ENCODE assay signal across 10 cellular contexts in genomic region chr9:127953768-127954505, GRCh38. TPM values are rescaled to one million over a fixed set of nuclear protein-coding genes. Genes with fewer than 3 reads are reported as not detected.
DNase-seq lines count a peak whose midpoint lies in the region; ATAC-seq and TF ChIP-seq lines count a peak whose summit lies in the region.
"Had no signal": no experiment of that assay in that cellular context is flagged by ENCODE, and none has a peak within 500 bp of the region (broad histone marks: within the 10 kb centered on the region; RNA-seq: fewer than 3 reads in every experiment).

No MANE protein-coding gene starts in this region.

- H3K36me3 ChIP-seq in HCT116 (ENCODE audit: control insufficient read depth in 1 of 2, insufficient read depth in 2 of 2, low read length in 2 of 2) (no peaks in the 10 kb centered on the region), mucosa of stomach (ENCODE audit: control insufficient read depth, insufficient read depth, low read length) (no peaks in the 10 kb centered on the region)
- H3K36me3 ChIP-seq: neutrophil had no signal

- H3K36me3 Mint-ChIP-seq in activated T-cell treated with anti-CD3 and anti-CD28 coated beads, Interleukin-2, amount 50 U/mL, for 72 hours (ENCODE audit: insufficient read depth in 2 of 2), result peaks cover 0 to 12% of the 10 kb centered on the region in 2 donors

- peaks cover 92% of the 10 kb centered on the region for H3K4me1 Mint-ChIP-seq in activated T-cell treated with anti-CD3 and anti-CD28 coated beads, Interleukin-2, amount 50 U/mL, for 72 hours (ENCODE audit: low read depth)

- no peak overlapping the region; the same call in 1 of the 2 replicates for H3K27ac ChIP-seq in HCT116 (ENCODE audit: low read depth, low read length)
- H3K27ac ChIP-seq: neutrophil had no signal

- no peak for ATAC-seq in HCT116
- peak; percentile 3 to 5 for ATAC-seq in activated T-cell treated with anti-CD3 and anti-CD28 coated beads, Interleukin-2, amount 50 U/mL, for 72 hours (replicated peaks in 1 of 2)
- ATAC-seq in GM18519 (IDR thresholded peaks at IDR 0.05; ENCODE audit: low FRiP score, unreplicated experiment), result no peak
- no peak for ATAC-seq in HG03025 (IDR thresholded peaks at IDR 0.05; ENCODE audit: low FRiP score, unreplicated experiment)
- ATAC-seq in GM21576 (IDR thresholded peaks at IDR 0.05; ENCODE audit: unreplicated experiment), result no peak
- ATAC-seq: PC-3 had no signal

- peaks cover 68% of the 10 kb centered on the region for H3K79me2 ChIP-seq in HCT116 (ENCODE audit: insufficient read depth, low read length)

- no peak for TF ChIP-seq POLR2A in HCT116 (IDR thresholded peaks at IDR 0.05; ENCODE audit: borderline replicate concordance, extremely low read depth, insufficient read depth, insufficient read length)

- no peaks in the 10 kb centered on the region for H3K27me3 Mint-ChIP-seq in activated T-cell treated with anti-CD3 and anti-CD28 coated beads, Interleukin-2, amount 50 U/mL, for 72 hours (ENCODE audit: low read depth)

- H3K4me3 ChIP-seq in HCT116 (replicated peaks in 1 of 2; ENCODE audit: low read depth in 1 of 2, low read length in 2 of 2) (no peak overlapping the region), mucosa of stomach (ENCODE audit: low read length) (no peak overlapping the region)

- no peaks in the 10 kb centered on the region for H3K27me3 ChIP-seq in HCT116 (ENCODE audit: insufficient read depth, low read length)
- no peaks in the 10 kb centered on the region for H3K27me3 ChIP-seq in mucosa of stomach (ENCODE audit: control insufficient read depth, insufficient read depth, low read length)
- H3K27me3 ChIP-seq: neutrophil had no signal

- no peaks in the 10 kb centered on the region for H3K9me3 Mint-ChIP-seq in activated T-cell treated with anti-CD3 and anti-CD28 coated beads, Interleukin-2, amount 50 U/mL, for 72 hours

- no peak for DNase-seq in HCT116 (ENCODE audit: low read depth, low spot score)
- no peak for DNase-seq in activated T-cell treated with anti-CD3 and anti-CD28 coated beads, Interleukin-2, amount 50 U/mL, for 72 hours
- DNase-seq: central memory CD4-positive, alpha-beta T cell; Karpas-422; PC-3 had no signal

- H2AFZ ChIP-seq in HCT116 (ENCODE audit: low read depth, low read length, poor library complexity, severe bottlenecking), result no peak overlapping the region

- POLR2A ChIA-PET in HCT116 (lab: Charles Lee), result interaction anchor here (1.4 to 2.2 kb wide), 2 partner anchors 12 to 22 kb away, joined by 3 to 7 read pairs; no protein-coding TSS in a partner anchor

- no peaks in the 10 kb centered on the region; a peak in 1 of 4 replicates for H3K9me3 ChIP-seq in HCT116 (ENCODE audit: control insufficient read depth in 1 of 2, insufficient read depth in 1 of 2, low read depth in 1 of 2, low read length in 2 of 2)
- no peaks in the 10 kb centered on the region for H3K9me3 ChIP-seq in mucosa of stomach (ENCODE audit: control insufficient read depth, low read length)
- H3K9me3 ChIP-seq: neutrophil had no signal

- H3K9me2 ChIP-seq in HCT116 (ENCODE audit: insufficient read depth), result no peaks in the 10 kb centered on the region

- H3K27ac Mint-ChIP-seq in activated T-cell treated with anti-CD3 and anti-CD28 coated beads, Interleukin-2, amount 50 U/mL, for 72 hours, result peak overlapping the region; percentile 22

- TF ChIP-seq CTCF in HCT116 (IDR thresholded peaks at IDR 0.05 in 2 of 3, conservative IDR thresholded peaks at IDR 0.05 in 1 of 3; ENCODE audit: borderline replicate concordance in 1 of 3, insufficient read depth in 1 of 3, low read depth in 2 of 3, low read length in 2 of 3), result no peak

- intact Hi-C loops in HCT116 (cut with micrococcal nuclease), result no loop called here

- H3K4me2 ChIP-seq in HCT116 (ENCODE audit: low read length), result peak overlapping the region; percentile 85

- H3K4me1 ChIP-seq in HCT116 (ENCODE audit: control insufficient read depth in 1 of 2, insufficient read depth in 2 of 2, low read length in 2 of 2) (peaks cover 58 to 77% of the 10 kb centered on the region in 2 experiments), mucosa of stomach (ENCODE audit: control insufficient read depth, insufficient read depth, low read length) (peaks cover 74% of the 10 kb centered on the region)

- no peak for TF ChIP-seq RAD21 in HCT116 (IDR thresholded peaks at IDR 0.05; ENCODE audit: low read depth)

- CTCF ChIA-PET in HCT116 (lab: Charles Lee), result interaction anchor here (0.6 to 4.0 kb wide), 4 partner anchors 11 to 1225 kb away, joined by 3 to 37 read pairs (median 6); no protein-coding TSS in a partner anchor

- H3K4me3 Mint-ChIP-seq in activated T-cell treated with anti-CD3 and anti-CD28 coated beads, Interleukin-2, amount 50 U/mL, for 72 hours, result peak overlapping the region; percentile 68 to 73

- no TSS peak for BruUV-seq in HCT116 (replicated peaks; lab: Mats Ljungman, UMichigan)

- H4K20me1 ChIP-seq in HCT116 (ENCODE audit: insufficient read depth), result peaks cover 4% of the 10 kb centered on the region; the same call in 1 of the 2 replicates

- RAD21 ChIA-PET in HCT116 (lab: Charles Lee; ENCODE audit: low non-redundant PET in 1 of 2, low total read pairs in 2 of 2, uncharacterized antibody in 2 of 2, unreplicated experiment in 2 of 2), result interaction anchor here in 1 of 2 experiments (1.4 kb wide), 1 partner anchor 82 kb away, joined by 3 read pairs; no protein-coding TSS in a partner anchor

- H3K9ac ChIP-seq in HCT116 (ENCODE audit: low read length), result peak overlapping the region; percentile 63
- H3K9ac ChIP-seq in mucosa of stomach (ENCODE audit: low read length), result peak overlapping the region; percentile 54

TF ChIP-seq in HCT116, 20 proteins besides CTCF, POLR2A, EP300 and RAD21:
- no peak for TF ChIP-seq CBX3 (IDR thresholded peaks at IDR 0.05; ENCODE audit: low read depth)
- TF ChIP-seq EZH2 (IDR thresholded peaks at IDR 0.05), result no peak
- TF ChIP-seq MAX (IDR thresholded peaks at IDR 0.05), result no peak
- TF ChIP-seq SIN3A (IDR thresholded peaks at IDR 0.05; ENCODE audit: low read depth), result no peak
- TF ChIP-seq SRF (IDR thresholded peaks at IDR 0.05; ENCODE audit: low read depth), result no peak
- TF ChIP-seq TCF7L2 (IDR thresholded peaks at IDR 0.05; ENCODE audit: borderline replicate concordance, extremely low read depth, insufficient read depth, insufficient read length), result no peak
- no peak for TF ChIP-seq ZFX (IDR thresholded peaks at IDR 0.05)
- no peak for TF ChIP-seq ELF1 (IDR thresholded peaks at IDR 0.05; ENCODE audit: borderline replicate concordance, low read depth)
- no peak for TF ChIP-seq JUND (IDR thresholded peaks at IDR 0.05)
- no peak for TF ChIP-seq YY1 (IDR thresholded peaks at IDR 0.05; ENCODE audit: extremely low read depth, insufficient replicate concordance, low read depth, low read length)
- TF ChIP-seq FOSL1 (IDR thresholded peaks at IDR 0.05; ENCODE audit: low read depth), result no peak
- no peak for TF ChIP-seq POLR2AphosphoS5 (IDR thresholded peaks at IDR 0.05; ENCODE audit: low read depth, low read length)
- TF ChIP-seq ZNF274 (IDR thresholded peaks at IDR 0.05; ENCODE audit: low read depth, low read length), result no peak
- no peak for TF ChIP-seq EGR1 (IDR thresholded peaks at IDR 0.05; ENCODE audit: low read depth)
- no peak for TF ChIP-seq ATF3 (IDR thresholded peaks at IDR 0.05)
- no peak for TF ChIP-seq SP1 (IDR thresholded peaks at IDR 0.05; ENCODE audit: low read depth)

RNA-seq across cellular contexts. Expression of gene DPM2, which starts 16.3 kb away (rescaled TPM):
- total RNA-seq in HCT116 (2021; ENCODE audit: unreplicated experiment), result 54.6 TPM
- 58.0 and 62.6 TPM in 2 replicates for polyA plus RNA-seq in HCT116 (2012)
- 10 to 100 TPM; 44.2 to 51.1 TPM for total RNA-seq in activated T-cell treated with anti-CD3 and anti-CD28 coated beads, Interleukin-2, amount 50 U/mL, for 72 hours

RNA-seq across cellular contexts. Expression of gene PIP5KL1, which starts 23.4 kb away (rescaled TPM):
- 37.6 TPM for total RNA-seq in HCT116 (2021; ENCODE audit: unreplicated experiment)
- polyA plus RNA-seq in HCT116 (2012), result 35.7 and 36.0 TPM in 2 replicates
- total RNA-seq in activated T-cell treated with anti-CD3 and anti-CD28 coated beads, Interleukin-2, amount 50 U/mL, for 72 hours, result 1 to 10 TPM; 4.4 to 6.4 TPM

RNA-seq across cellular contexts. Expression of gene EEIG1, which starts 26.9 kb away (rescaled TPM):
- total RNA-seq in HCT116 (2021; ENCODE audit: unreplicated experiment), result 44.2 TPM
- 28.1 and 33.1 TPM in 2 replicates for polyA plus RNA-seq in HCT116 (2012)
- 10 to 100 TPM; 59.2 to 75.1 TPM for total RNA-seq in activated T-cell treated with anti-CD3 and anti-CD28 coated beads, Interleukin-2, amount 50 U/mL, for 72 hours

RNA-seq across cellular contexts. Expression of gene ST6GALNAC4, which starts 37.1 kb away (rescaled TPM):
- 49.4 TPM for total RNA-seq in HCT116 (2021; ENCODE audit: unreplicated experiment)
- polyA plus RNA-seq in HCT116 (2012), result 45.7 and 58.2 TPM in 2 replicates
- total RNA-seq in activated T-cell treated with anti-CD3 and anti-CD28 coated beads, Interleukin-2, amount 50 U/mL, for 72 hours, result 10 to 100 TPM; 28.1 to 30.5 TPM

RNA-seq across cellular contexts. Expression of gene ST6GALNAC6, which starts 54.5 kb away (rescaled TPM):
- total RNA-seq in HCT116 (2021; ENCODE audit: unreplicated experiment), result 24.5 TPM
- polyA plus RNA-seq in HCT116 (2012), result 22.9 and 25.0 TPM in 2 replicates
- total RNA-seq in activated T-cell treated with anti-CD3 and anti-CD28 coated beads, Interleukin-2, amount 50 U/mL, for 72 hours, result 10 to 100 TPM; 74.4 to 75.6 TPM

Comparison
In these comparisons a context has a peak if more than half of its experiments do, and no peak if none do; other contexts are left out.
1. ATAC-seq: peak in activated T-cell treated with anti-CD3 and anti-CD28 coated beads, Interleukin-2, amount 50 U/mL, for 72 hours (2 of 2); none in HCT116 (single experiment), GM18519 (single experiment), HG03025 (single experiment) and GM21576 (single experiment).